ENCODE assay signal across 1 cellular context in the genomic region with DNA sequence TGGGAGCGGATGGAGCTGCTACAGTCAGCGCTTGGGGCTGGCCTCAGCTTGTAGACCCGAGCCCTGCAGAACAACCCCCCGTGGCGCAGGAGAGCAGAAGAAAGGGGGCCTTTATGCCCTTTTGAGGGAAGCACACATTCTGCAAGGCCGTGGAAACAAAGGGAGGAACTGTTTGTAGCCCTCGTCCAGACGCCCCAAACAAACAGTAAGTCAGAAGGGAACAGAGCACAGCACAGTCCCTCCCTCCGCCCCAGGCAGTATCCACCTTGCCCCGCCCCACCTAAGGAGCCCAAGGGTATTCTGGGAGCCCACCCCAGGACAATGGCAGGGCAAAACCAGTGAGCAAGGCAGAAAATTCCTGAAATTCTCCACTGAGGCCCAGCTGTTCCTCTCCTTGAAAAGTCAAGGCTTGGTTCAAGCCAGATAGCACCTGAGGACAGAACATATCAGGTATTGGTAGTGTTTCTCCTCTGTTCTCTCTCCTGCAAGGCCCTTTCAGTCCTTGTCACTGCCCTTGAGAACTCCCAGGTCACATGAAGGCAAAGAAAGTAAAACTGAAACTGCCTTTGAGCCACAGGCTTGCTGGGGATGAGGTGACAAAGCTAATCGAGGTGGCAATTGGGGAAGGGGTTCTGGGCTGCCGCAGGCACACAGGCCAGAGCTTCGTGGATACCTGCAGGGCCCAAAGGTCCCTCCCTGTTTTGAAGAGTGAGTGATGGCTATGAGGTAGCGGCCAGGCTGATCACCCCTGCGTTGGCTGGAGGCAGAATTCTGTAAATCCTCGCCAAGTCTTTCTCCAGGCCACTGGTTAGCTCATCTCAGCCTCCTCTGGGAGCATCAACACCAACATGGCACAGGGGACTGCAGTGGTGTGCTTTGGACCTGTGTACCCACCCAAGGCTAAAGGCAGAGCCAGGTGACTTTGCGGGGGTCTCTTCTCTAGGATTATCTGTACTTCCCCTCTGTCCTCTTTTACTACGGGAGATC.
TF ChIP-seq lines count a peak whose summit lies in the region.

No MANE protein-coding gene starts in this region.

TF ChIP-seq in K562, 482 proteins besides CTCF, POLR2A, EP300 and RAD21 (continued from another document and continues in another):
- no peak for TF ChIP-seq SP2 (IDR thresholded peaks at IDR 0.05; ENCODE audit: extremely low read depth, low read depth, low read length, poor library complexity, severe bottlenecking)
- TF ChIP-seq, protein P1, sequence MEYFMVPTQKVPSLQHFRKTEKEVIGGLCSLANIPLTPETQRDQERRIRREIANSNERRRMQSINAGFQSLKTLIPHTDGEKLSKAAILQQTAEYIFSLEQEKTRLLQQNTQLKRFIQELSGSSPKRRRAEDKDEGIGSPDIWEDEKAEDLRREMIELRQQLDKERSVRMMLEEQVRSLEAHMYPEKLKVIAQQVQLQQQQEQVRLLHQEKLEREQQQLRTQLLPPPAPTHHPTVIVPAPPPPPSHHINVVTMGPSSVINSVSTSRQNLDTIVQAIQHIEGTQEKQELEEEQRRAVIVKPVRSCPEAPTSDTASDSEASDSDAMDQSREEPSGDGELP (CRISPR knock-in tag; IDR thresholded peaks at IDR 0.05; ENCODE audit: borderline replicate concordance), result 0 out of 2 replicates have a peak, but pooled peaks have one; percentile 4
- TF ChIP-seq ARNT (IDR thresholded peaks at IDR 0.05), result no peak
- TF ChIP-seq, protein P2, sequence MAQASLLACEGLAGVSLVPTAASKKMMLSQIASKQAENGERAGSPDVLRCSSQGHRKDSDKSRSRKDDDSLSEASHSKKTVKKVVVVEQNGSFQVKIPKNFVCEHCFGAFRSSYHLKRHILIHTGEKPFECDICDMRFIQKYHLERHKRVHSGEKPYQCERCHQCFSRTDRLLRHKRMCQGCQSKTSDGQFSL (CRISPR knock-in tag; IDR thresholded peaks at IDR 0.05), result no peak
- TF ChIP-seq, protein P2 (tag; IDR thresholded peaks at IDR 0.05), result no peak
- 0 out of 2 replicates have a peak, but pooled peaks have one; percentile 13 for TF ChIP-seq MBD2 (IDR thresholded peaks at IDR 0.05; ENCODE audit: borderline replicate concordance, low read depth)
- TF ChIP-seq, protein P3, sequence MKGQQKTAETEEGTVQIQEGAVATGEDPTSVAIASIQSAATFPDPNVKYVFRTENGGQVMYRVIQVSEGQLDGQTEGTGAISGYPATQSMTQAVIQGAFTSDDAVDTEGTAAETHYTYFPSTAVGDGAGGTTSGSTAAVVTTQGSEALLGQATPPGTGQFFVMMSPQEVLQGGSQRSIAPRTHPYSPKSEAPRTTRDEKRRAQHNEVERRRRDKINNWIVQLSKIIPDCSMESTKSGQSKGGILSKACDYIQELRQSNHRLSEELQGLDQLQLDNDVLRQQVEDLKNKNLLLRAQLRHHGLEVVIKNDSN (CRISPR knock-in tag; IDR thresholded peaks at IDR 0.05), result peak; percentile 98
- TF ChIP-seq CXXC5 (CRISPR knock-in tag; IDR thresholded peaks at IDR 0.05), result peak; percentile 24; the same call in 1 of the 2 replicates
- TF ChIP-seq FOXK2 (conservative IDR thresholded peaks at IDR 0.05 in 1 of 2, IDR thresholded peaks at IDR 0.05 in 1 of 2; ENCODE audit: low read depth in 2 of 2), result peak; percentile 38 to 42; a peak in 2 of 4 replicates
- no peak for TF ChIP-seq NFIX (CRISPR knock-in tag; IDR thresholded peaks at IDR 0.05; ENCODE audit: low read depth)
- TF ChIP-seq, protein P4, sequence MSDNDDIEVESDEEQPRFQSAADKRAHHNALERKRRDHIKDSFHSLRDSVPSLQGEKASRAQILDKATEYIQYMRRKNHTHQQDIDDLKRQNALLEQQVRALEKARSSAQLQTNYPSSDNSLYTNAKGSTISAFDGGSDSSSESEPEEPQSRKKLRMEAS (CRISPR knock-in tag; IDR thresholded peaks at IDR 0.05), result no peak
- no peak for TF ChIP-seq ILF3 (IDR thresholded peaks at IDR 0.05; ENCODE audit: borderline replicate concordance)
- TF ChIP-seq ELF1 (tag; IDR thresholded peaks at IDR 0.05), result 0 out of 2 replicates have a peak, but pooled peaks have one; percentile 5
- TF ChIP-seq TAF15 (IDR thresholded peaks at IDR 0.05; ENCODE audit: low read depth, low read length), result no peak
- peak in 1 of 2 experiments; percentile 25; a peak in 1 of 4 replicates for TF ChIP-seq HDAC1 (IDR thresholded peaks at IDR 0.05)
- TF ChIP-seq ZNF175 (CRISPR knock-in tag; IDR thresholded peaks at IDR 0.05; ENCODE audit: low read depth), result 0 out of 2 replicates have a peak, but pooled peaks have one; percentile 43
- TF ChIP-seq PHF8 (IDR thresholded peaks at IDR 0.05; ENCODE audit: borderline replicate concordance, low read length), result peak; percentile 62; the same call in 1 of the 2 replicates
- TF ChIP-seq ZNF282 (CRISPR knock-in tag; IDR thresholded peaks at IDR 0.05), result no peak
- TF ChIP-seq CBFA2T2 (conservative IDR thresholded peaks at IDR 0.05), result peak; percentile 44; the same call in 1 of the 2 replicates
- TF ChIP-seq, protein P5, sequence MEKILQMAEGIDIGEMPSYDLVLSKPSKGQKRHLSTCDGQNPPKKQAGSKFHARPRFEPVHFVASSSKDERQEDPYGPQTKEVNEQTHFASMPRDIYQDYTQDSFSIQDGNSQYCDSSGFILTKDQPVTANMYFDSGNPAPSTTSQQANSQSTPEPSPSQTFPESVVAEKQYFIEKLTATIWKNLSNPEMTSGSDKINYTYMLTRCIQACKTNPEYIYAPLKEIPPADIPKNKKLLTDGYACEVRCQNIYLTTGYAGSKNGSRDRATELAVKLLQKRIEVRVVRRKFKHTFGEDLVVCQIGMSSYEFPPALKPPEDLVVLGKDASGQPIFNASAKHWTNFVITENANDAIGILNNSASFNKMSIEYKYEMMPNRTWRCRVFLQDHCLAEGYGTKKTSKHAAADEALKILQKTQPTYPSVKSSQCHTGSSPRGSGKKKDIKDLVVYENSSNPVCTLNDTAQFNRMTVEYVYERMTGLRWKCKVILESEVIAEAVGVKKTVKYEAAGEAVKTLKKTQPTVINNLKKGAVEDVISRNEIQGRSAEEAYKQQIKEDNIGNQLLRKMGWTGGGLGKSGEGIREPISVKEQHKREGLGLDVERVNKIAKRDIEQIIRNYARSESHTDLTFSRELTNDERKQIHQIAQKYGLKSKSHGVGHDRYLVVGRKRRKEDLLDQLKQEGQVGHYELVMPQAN (IDR thresholded peaks at IDR 0.05; ENCODE audit: borderline replicate concordance), result no peak; the same call in 1 of the 2 replicates
- TF ChIP-seq BDP1 (IDR thresholded peaks at IDR 0.05; ENCODE audit: insufficient read depth, insufficient read length), result no peak
- TF ChIP-seq, protein P6, sequence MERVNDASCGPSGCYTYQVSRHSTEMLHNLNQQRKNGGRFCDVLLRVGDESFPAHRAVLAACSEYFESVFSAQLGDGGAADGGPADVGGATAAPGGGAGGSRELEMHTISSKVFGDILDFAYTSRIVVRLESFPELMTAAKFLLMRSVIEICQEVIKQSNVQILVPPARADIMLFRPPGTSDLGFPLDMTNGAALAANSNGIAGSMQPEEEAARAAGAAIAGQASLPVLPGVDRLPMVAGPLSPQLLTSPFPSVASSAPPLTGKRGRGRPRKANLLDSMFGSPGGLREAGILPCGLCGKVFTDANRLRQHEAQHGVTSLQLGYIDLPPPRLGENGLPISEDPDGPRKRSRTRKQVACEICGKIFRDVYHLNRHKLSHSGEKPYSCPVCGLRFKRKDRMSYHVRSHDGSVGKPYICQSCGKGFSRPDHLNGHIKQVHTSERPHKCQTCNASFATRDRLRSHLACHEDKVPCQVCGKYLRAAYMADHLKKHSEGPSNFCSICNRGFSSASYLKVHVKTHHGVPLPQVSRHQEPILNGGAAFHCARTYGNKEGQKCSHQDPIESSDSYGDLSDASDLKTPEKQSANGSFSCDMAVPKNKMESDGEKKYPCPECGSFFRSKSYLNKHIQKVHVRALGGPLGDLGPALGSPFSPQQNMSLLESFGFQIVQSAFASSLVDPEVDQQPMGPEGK (CRISPR knock-in tag; IDR thresholded peaks at IDR 0.05; ENCODE audit: borderline replicate concordance), result no peak
- peak; percentile 82 for TF ChIP-seq EP400 (IDR thresholded peaks at IDR 0.05)
- peak; percentile 74 for TF ChIP-seq ZNF589 (CRISPR knock-in tag; IDR thresholded peaks at IDR 0.05; ENCODE audit: low read depth)
- 0 out of 2 replicates have a peak, but pooled peaks have one; percentile 25 for TF ChIP-seq SP1 (CRISPR knock-in tag; IDR thresholded peaks at IDR 0.05)
- TF ChIP-seq NFIC (IDR thresholded peaks at IDR 0.05), result peak; percentile 40
- TF ChIP-seq FUS (optimal IDR thresholded peaks at IDR 0.05; ENCODE audit: low read depth, low read length), result no peak
- no peak for TF ChIP-seq ATF1 (CRISPR knock-in tag; IDR thresholded peaks at IDR 0.05)
- TF ChIP-seq ATF1 (tag; IDR thresholded peaks at IDR 0.05), result peak; percentile 43; the same call in 1 of the 2 replicates
- TF ChIP-seq, protein P7, sequence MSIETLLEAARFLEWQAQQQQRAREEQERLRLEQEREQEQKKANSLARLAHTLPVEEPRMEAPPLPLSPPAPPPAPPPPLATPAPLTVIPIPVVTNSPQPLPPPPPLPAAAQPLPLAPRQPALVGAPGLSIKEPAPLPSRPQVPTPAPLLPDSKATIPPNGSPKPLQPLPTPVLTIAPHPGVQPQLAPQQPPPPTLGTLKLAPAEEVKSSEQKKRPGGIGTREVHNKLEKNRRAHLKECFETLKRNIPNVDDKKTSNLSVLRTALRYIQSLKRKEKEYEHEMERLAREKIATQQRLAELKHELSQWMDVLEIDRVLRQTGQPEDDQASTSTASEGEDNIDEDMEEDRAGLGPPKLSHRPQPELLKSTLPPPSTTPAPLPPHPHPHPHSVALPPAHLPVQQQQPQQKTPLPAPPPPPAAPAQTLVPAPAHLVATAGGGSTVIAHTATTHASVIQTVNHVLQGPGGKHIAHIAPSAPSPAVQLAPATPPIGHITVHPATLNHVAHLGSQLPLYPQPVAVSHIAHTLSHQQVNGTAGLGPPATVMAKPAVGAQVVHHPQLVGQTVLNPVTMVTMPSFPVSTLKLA (conservative IDR thresholded peaks at IDR 0.05), result peak; percentile 77 to 90; a peak in 3 of 4 replicates
- 0 out of 2 replicates have a peak, but pooled peaks have one; percentile 38 for TF ChIP-seq POLR2H (tag; IDR thresholded peaks at IDR 0.05; ENCODE audit: low read depth)
- TF ChIP-seq HDAC6 (IDR thresholded peaks at IDR 0.05; ENCODE audit: low read depth, low read length), result no peak
- no peak for TF ChIP-seq GABPB2 (CRISPR knock-in tag; conservative IDR thresholded peaks at IDR 0.05)
- 0 out of 2 replicates have a peak, but pooled peaks have one; percentile 14 for TF ChIP-seq NFE2 (IDR thresholded peaks at IDR 0.05; ENCODE audit: low read depth)
- no peak for TF ChIP-seq STAT5B (CRISPR knock-in tag; IDR thresholded peaks at IDR 0.05)
- TF ChIP-seq, protein P8, sequence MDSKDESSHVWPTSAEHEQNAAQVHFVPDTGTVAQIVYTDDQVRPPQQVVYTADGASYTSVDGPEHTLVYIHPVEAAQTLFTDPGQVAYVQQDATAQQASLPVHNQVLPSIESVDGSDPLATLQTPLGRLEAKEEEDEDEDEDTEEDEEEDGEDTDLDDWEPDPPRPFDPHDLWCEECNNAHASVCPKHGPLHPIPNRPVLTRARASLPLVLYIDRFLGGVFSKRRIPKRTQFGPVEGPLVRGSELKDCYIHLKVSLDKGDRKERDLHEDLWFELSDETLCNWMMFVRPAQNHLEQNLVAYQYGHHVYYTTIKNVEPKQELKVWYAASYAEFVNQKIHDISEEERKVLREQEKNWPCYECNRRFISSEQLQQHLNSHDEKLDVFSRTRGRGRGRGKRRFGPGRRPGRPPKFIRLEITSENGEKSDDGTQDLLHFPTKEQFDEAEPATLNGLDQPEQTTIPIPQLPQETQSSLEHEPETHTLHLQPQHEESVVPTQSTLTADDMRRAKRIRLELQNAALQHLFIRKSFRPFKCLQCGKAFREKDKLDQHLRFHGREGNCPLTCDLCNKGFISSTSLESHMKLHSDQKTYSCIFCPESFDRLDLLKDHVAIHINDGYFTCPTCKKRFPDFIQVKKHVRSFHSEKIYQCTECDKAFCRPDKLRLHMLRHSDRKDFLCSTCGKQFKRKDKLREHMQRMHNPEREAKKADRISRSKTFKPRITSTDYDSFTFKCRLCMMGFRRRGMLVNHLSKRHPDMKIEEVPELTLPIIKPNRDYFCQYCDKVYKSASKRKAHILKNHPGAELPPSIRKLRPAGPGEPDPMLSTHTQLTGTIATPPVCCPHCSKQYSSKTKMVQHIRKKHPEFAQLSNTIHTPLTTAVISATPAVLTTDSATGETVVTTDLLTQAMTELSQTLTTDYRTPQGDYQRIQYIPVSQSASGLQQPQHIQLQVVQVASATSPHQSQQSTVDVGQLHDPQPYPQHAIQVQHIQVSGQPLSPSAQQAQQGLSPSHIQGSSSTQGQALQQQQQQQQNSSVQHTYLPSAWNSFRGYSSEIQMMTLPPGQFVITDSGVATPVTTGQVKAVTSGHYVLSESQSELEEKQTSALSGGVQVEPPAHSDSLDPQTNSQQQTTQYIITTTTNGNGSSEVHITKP (IDR thresholded peaks at IDR 0.05; ENCODE audit: partially characterized antibody), result peak; percentile 66
- TF ChIP-seq, protein P9, sequence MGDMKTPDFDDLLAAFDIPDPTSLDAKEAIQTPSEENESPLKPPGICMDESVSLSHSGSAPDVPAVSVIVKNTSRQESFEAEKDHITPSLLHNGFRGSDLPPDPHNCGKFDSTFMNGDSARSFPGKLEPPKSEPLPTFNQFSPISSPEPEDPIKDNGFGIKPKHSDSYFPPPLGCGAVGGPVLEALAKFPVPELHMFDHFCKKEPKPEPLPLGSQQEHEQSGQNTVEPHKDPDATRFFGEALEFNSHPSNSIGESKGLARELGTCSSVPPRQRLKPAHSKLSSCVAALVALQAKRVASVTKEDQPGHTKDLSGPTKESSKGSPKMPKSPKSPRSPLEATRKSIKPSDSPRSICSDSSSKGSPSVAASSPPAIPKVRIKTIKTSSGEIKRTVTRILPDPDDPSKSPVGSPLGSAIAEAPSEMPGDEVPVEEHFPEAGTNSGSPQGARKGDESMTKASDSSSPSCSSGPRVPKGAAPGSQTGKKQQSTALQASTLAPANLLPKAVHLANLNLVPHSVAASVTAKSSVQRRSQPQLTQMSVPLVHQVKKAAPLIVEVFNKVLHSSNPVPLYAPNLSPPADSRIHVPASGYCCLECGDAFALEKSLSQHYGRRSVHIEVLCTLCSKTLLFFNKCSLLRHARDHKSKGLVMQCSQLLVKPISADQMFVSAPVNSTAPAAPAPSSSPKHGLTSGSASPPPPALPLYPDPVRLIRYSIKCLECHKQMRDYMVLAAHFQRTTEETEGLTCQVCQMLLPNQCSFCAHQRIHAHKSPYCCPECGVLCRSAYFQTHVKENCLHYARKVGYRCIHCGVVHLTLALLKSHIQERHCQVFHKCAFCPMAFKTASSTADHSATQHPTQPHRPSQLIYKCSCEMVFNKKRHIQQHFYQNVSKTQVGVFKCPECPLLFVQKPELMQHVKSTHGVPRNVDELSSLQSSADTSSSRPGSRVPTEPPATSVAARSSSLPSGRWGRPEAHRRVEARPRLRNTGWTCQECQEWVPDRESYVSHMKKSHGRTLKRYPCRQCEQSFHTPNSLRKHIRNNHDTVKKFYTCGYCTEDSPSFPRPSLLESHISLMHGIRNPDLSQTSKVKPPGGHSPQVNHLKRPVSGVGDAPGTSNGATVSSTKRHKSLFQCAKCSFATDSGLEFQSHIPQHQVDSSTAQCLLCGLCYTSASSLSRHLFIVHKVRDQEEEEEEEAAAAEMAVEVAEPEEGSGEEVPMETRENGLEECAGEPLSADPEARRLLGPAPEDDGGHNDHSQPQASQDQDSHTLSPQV (IDR thresholded peaks at IDR 0.05), result peak; percentile 64
